In the genomic region with DNA sequence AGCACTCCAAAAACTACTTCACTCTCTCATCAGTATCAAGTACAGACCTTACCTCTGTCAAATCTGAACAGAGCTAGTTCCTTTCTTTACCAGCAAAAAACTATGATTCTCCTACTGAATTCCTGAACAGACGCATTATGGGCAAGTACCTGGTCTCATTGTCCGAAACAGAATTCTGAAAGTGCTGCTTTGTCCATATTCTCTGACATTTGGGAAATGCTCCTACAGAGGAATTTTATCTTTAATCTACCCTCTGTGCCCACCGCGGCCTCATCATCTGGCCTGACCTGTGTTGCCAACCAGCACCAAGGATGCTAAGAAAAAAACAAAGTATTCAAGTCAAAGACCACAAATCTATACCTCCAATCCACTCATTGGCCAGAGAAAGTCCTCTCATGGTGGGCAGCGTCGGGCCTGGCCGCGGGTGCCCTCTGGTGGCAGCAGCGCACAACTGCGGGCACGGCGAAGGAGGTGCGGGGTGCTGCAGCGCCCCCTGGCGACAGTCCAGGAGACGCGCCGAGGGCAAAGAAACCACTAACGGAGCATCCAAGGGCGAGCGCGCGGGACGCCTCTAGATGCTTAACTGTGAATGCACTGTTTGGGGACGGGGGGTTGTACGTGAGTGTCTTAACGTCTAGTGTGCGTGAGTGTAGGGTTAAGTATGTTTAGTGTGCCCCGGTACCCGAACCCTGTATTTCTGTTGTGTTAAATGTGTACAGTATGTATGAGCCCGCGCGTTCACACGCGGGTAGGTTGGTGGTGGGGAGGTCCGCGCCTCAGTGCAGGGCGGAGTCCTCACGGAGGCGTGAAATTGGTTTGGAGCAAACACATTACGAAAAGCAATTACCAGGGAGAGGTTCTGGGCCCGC, we compare ENCODE assay signal across 8 cellular contexts. TPM values are rescaled to one million over a fixed set of nuclear protein-coding genes. Genes with fewer than 3 reads are reported as not detected.
DNase-seq lines count a peak whose midpoint lies in the region; TF ChIP-seq lines count a peak whose summit lies in the region.

No MANE protein-coding gene starts in this region.

- TF ChIP-seq CTCF in Calu3 (IDR thresholded peaks at IDR 0.05; ENCODE audit: unreplicated experiment) (peak; percentile 100), GM20000 (IDR thresholded peaks at IDR 0.05; ENCODE audit: extremely low read depth, missing control alignments) (peak; percentile 100), KMS-11 (conservative IDR thresholded peaks at IDR 0.05; ENCODE audit: low read depth, low read length) (peak; percentile 100)

- no peak overlapping the region for H3K27ac ChIP-seq in KMS-11

- CTCF ChIA-PET in Calu3 (lab: Charles Lee) = no interaction called here

- peaks cover 67% of the 10 kb centered on the region for H3K27me3 ChIP-seq in KMS-11 (ENCODE audit: insufficient read depth, low read depth)

- DNase-seq in Calu3 (peak; percentile 79), GM20000 (ENCODE audit: low spot score) (peak; percentile 94), SK-N-DZ (ENCODE audit: low spot score) (peak; percentile 71), activated gamma-delta T cell treated with Interleukin-2 at 50 U/mL for 16 hours (peak; percentile 77), globus pallidus (ENCODE audit: low spot score) (peak; percentile 72), posterior vena cava (ENCODE audit: low spot score) (peak; percentile 95), ureter (ENCODE audit: low spot score) (peak; percentile 76)

- no peaks in the 10 kb centered on the region for H4K20me1 ChIP-seq in KMS-11 (ENCODE audit: insufficient read depth)

- H3K36me3 Mint-ChIP-seq in Calu3 (ENCODE audit: insufficient read depth, unreplicated experiment) = no peaks in the 10 kb centered on the region

- no peak overlapping the region for H3K27ac Mint-ChIP-seq in Calu3 (ENCODE audit: unreplicated experiment)

- no peaks in the 10 kb centered on the region for H3K9me3 Mint-ChIP-seq in Calu3 (ENCODE audit: low read depth, unreplicated experiment)

- peaks cover 11% of the 10 kb centered on the region for H3K4me1 Mint-ChIP-seq in Calu3 (ENCODE audit: low read depth, unreplicated experiment)

- H3K27me3 Mint-ChIP-seq in Calu3 (ENCODE audit: unreplicated experiment) = peaks cover 98% of the 10 kb centered on the region

- H3K36me3 ChIP-seq in KMS-11 (ENCODE audit: insufficient read depth) = no peaks in the 10 kb centered on the region

- H2AFZ ChIP-seq in KMS-11 (ENCODE audit: low read depth) = no peak overlapping the region

- H3K4me3 ChIP-seq in KMS-11 (IDR thresholded peaks at IDR 0.05; ENCODE audit: insufficient read depth, low read depth, low read length) = no peak overlapping the region

- no peaks in the 10 kb centered on the region for H3K79me2 ChIP-seq in KMS-11 (ENCODE audit: insufficient read depth, low read depth)

- intact Hi-C loops in Calu3 (cut with micrococcal nuclease; ENCODE audit: unreplicated experiment) (loop anchor here (1.0 to 2.0 kb wide), 2 partner anchors 48 to 394 kb away; no protein-coding TSS in a partner anchor), posterior vena cava (cut with DNase I) (loop anchor here in 1 of 2 donors (5.0 kb wide), 1 partner anchor 45 kb away; no protein-coding TSS in a partner anchor)

- H3K4me3 Mint-ChIP-seq in Calu3 (ENCODE audit: low read depth, unreplicated experiment) = no peak overlapping the region

- no TSS peak for BruUV-seq in Calu3 (replicated peaks; lab: Mats Ljungman, UMichigan)

- H3K9ac ChIP-seq in KMS-11 = no peak overlapping the region

- H3K4me2 ChIP-seq in KMS-11 = no peak overlapping the region

- peaks cover 3% of the 10 kb centered on the region for H3K4me1 ChIP-seq in KMS-11 (ENCODE audit: low read depth, poor library complexity, severe bottlenecking)

RNA-seq across cellular contexts. Expression of a gene that starts 5.0 kb away (rescaled TPM):
- not detected in 2 replicates for total RNA-seq in Calu3 (2022)
- polyA plus RNA-seq in SK-N-DZ (2014; cell fraction: cytosol; rRNA removed) = not detected in 2 replicates
- polyA plus RNA-seq in SK-N-DZ (2014; cell fraction: nucleus; rRNA removed) = not detected in 2 replicates
- total RNA-seq in posterior vena cava = not detected
- total RNA-seq in ureter = not detected

RNA-seq across cellular contexts. Expression of a gene that starts 14.5 kb away (rescaled TPM):
- total RNA-seq in Calu3 (2022) (not detected in 2 replicates), posterior vena cava (not detected), ureter (not detected)
- 0.74 and 1.2 TPM in 2 replicates for polyA plus RNA-seq in SK-N-DZ (2014; cell fraction: cytosol; rRNA removed)
- polyA plus RNA-seq in SK-N-DZ (2014; cell fraction: nucleus; rRNA removed) = 0.27 and 0.70 TPM in 2 replicates

RNA-seq across cellular contexts. Expression of a gene that starts 37.8 kb away (rescaled TPM):
- not detected in 2 replicates for total RNA-seq in Calu3 (2022)
- not detected in 2 replicates for polyA plus RNA-seq in SK-N-DZ (2014; cell fraction: cytosol; rRNA removed)
- not detected in 2 replicates for polyA plus RNA-seq in SK-N-DZ (2014; cell fraction: nucleus; rRNA removed)
- 1 to 10 TPM in 1 of 2 donors, not detected in 1; 1.1 TPM for total RNA-seq in posterior vena cava
- not detected for total RNA-seq in ureter

RNA-seq across cellular contexts. Expression of a gene that starts 54.5 kb away (rescaled TPM):
- total RNA-seq in Calu3 (2022) (43.0 and 49.7 TPM in 2 replicates), posterior vena cava (10 to 100 TPM; 24.4 to 27.4 TPM), ureter (33.9 TPM)
- 47.9 and 53.6 TPM in 2 replicates for polyA plus RNA-seq in SK-N-DZ (2014; cell fraction: cytosol; rRNA removed)
- polyA plus RNA-seq in SK-N-DZ (2014; cell fraction: nucleus; rRNA removed) = 26.4 and 29.3 TPM in 2 replicates

RNA-seq across cellular contexts. Expression of a gene that starts 59.8 kb away (rescaled TPM):
- total RNA-seq in Calu3 (2022) = 48.1 and 51.3 TPM in 2 replicates
- polyA plus RNA-seq in SK-N-DZ (2014; cell fraction: cytosol; rRNA removed) = 13.0 and 13.8 TPM in 2 replicates
- polyA plus RNA-seq in SK-N-DZ (2014; cell fraction: nucleus; rRNA removed) = 31.6 and 43.8 TPM in 2 replicates
- total RNA-seq in posterior vena cava = 10 to 100 TPM; 37.5 to 40.7 TPM
- 43.0 TPM for total RNA-seq in ureter
